9 cellular contexts compared by ENCODE assay signal in genomic region chr6:155186052-155186658, GRCh38.
DNase-seq lines count a peak whose midpoint lies in the region; ATAC-seq and TF ChIP-seq lines count a peak whose summit lies in the region.
"Had no signal": no experiment of that assay in that cellular context is flagged by ENCODE, and none has a peak within 500 bp of the region (broad histone marks: within the 10 kb centered on the region; RNA-seq: fewer than 3 reads in every experiment).

No MANE protein-coding gene starts in this region.

- peak; percentile 83 for DNase-seq in activated CD4-positive, alpha-beta T cell treated with anti-CD3 and anti-CD28 coated beads for 48 hours
- DNase-seq in hepatocyte (ENCODE audit: low spot score) (no peak), DMS79 (lab: John Stamatoyannopoulos, UW) (no peak), AG08396 (ENCODE audit: low spot score) (no peak), WERI-Rb-1 (no peak)
- peak; percentile 74 for DNase-seq in stimulated activated CD8-positive, alpha-beta memory T cell treated with anti-CD3 and anti-CD28 coated beads, Interleukin-4, amount 100 ng/mL, for 48 hours
- DNase-seq in CD8-positive, alpha-beta memory T cell: no peak
- DNase-seq: left ventricle myocardium superior had no signal

- WGBS in hepatocyte (ENCODE audit: low lambda C conversion rate, missing lambda C conversion rate): 75% methylated on average over 6 of the region's 6 CpGs

- H3K27me3 ChIP-seq in hepatocyte: no peaks in the 10 kb centered on the region
- no peaks in the 10 kb centered on the region for H3K27me3 ChIP-seq in WERI-Rb-1 (ENCODE audit: insufficient read depth, low read depth, severe bottlenecking)
- no peaks in the 10 kb centered on the region for H3K27me3 ChIP-seq in CD8-positive, alpha-beta memory T cell (ENCODE audit: insufficient read depth, low read length, poor library complexity, severe bottlenecking)

- H3K9me3 ChIP-seq in hepatocyte (ENCODE audit: low read depth) (no peaks in the 10 kb centered on the region), WERI-Rb-1 (ENCODE audit: severe bottlenecking) (no peaks in the 10 kb centered on the region)
- no peaks in the 10 kb centered on the region for H3K9me3 ChIP-seq in CD8-positive, alpha-beta memory T cell (ENCODE audit: low read length)

- peak overlapping the region; percentile 9 for H3K4me2 ChIP-seq in hepatocyte

- no peak for TF ChIP-seq CTCF in hepatocyte (IDR thresholded peaks at IDR 0.05; ENCODE audit: poor library complexity)
- TF ChIP-seq CTCF in WERI-Rb-1 (IDR thresholded peaks at IDR 0.05; ENCODE audit: low read depth, low read length): no peak

- H3K9me3 Mint-ChIP-seq in CD8-positive, alpha-beta memory T cell: no peaks in the 10 kb centered on the region

- peak; percentile 28 for ATAC-seq in HG02870 (IDR thresholded peaks at IDR 0.05; ENCODE audit: unreplicated experiment)
- ATAC-seq: left ventricle myocardium superior had no signal

- H3K36me3 ChIP-seq in hepatocyte (replicated peaks; ENCODE audit: insufficient read depth, low read depth) (no peaks in the 10 kb centered on the region), WERI-Rb-1 (peaks cover 56% of the 10 kb centered on the region)
- no peaks in the 10 kb centered on the region for H3K36me3 ChIP-seq in CD8-positive, alpha-beta memory T cell (ENCODE audit: insufficient read depth, low read length)

- H3K4me1 Mint-ChIP-seq in CD8-positive, alpha-beta memory T cell: peaks cover 18 to 49% (median 29%) of the 10 kb centered on the region in 3 donors

- H3K27ac Mint-ChIP-seq in CD8-positive, alpha-beta memory T cell: peak overlapping the region in 1 of 8 donors; percentile 72

- POLR2A ChIA-PET in CD8-positive, alpha-beta memory T cell (lab: Charles Lee): no interaction called here

- H3K4me3 ChIP-seq in hepatocyte (no peak overlapping the region), WERI-Rb-1 (ENCODE audit: low read depth, low read length) (no peak overlapping the region)
- no peak overlapping the region for H3K4me3 ChIP-seq in CD8-positive, alpha-beta memory T cell (ENCODE audit: low read length)

- CTCF ChIA-PET in CD8-positive, alpha-beta memory T cell (lab: Charles Lee): interaction anchor here (1.0 kb wide), 1 partner anchor 11 kb away, joined by 3 read pairs; no protein-coding TSS in a partner anchor

- H3K27me3 Mint-ChIP-seq in CD8-positive, alpha-beta memory T cell: peaks cover 0 to 3% of the 10 kb centered on the region in 2 donors

- H3K9me2 ChIP-seq in hepatocyte (replicated peaks; ENCODE audit: insufficient read depth): no peaks in the 10 kb centered on the region

- no peak overlapping the region for H3K4me3 Mint-ChIP-seq in CD8-positive, alpha-beta memory T cell

- H3K27ac ChIP-seq in hepatocyte (peak overlapping the region; percentile 83), WERI-Rb-1 (no peak overlapping the region)
- H3K27ac ChIP-seq in CD8-positive, alpha-beta memory T cell (ENCODE audit: low read depth, low read length): no peak overlapping the region

- H3K4me1 ChIP-seq in hepatocyte (ENCODE audit: insufficient read depth): peaks cover 13% of the 10 kb centered on the region
- H3K4me1 ChIP-seq in CD8-positive, alpha-beta memory T cell (ENCODE audit: insufficient read depth, low read length): peaks cover 10% of the 10 kb centered on the region

- H2AFZ ChIP-seq in hepatocyte: no peak overlapping the region

- H3K36me3 Mint-ChIP-seq in CD8-positive, alpha-beta memory T cell: peaks cover 0 to 1% (median 0%) of the 10 kb centered on the region in 3 donors

- no peaks in the 10 kb centered on the region for H4K20me1 ChIP-seq in hepatocyte (ENCODE audit: insufficient read depth, poor library complexity, severe bottlenecking)

- H3K79me2 ChIP-seq in hepatocyte: no peaks in the 10 kb centered on the region

Comparison
In these comparisons a context has a peak if more than half of its experiments do, and no peak if none do; other contexts are left out.
1. DNase-seq: peak in activated CD4-positive, alpha-beta T cell treated with anti-CD3 and anti-CD28 coated beads for 48 hours (single experiment) and stimulated activated CD8-positive, alpha-beta memory T cell treated with anti-CD3 and anti-CD28 coated beads, Interleukin-4, amount 100 ng/mL, for 48 hours (single experiment); none in hepatocyte (single experiment), DMS79 (single experiment), AG08396 (single experiment), WERI-Rb-1 (single experiment) and CD8-positive, alpha-beta memory T cell (0 of 5).